ENCODE assay signal across 1 cellular context in genomic region chr19:56403764-56404704, GRCh38.
TF ChIP-seq lines count a peak whose summit lies in the region.

Gene ZNF583, plus strand, starts transcription at chr19:56404332. Its CDS starts 2,783 bp downstream, at chr19:56407115.

TF ChIP-seq in HepG2, 621 proteins besides CTCF, POLR2A, EP300 and RAD21 (continued from another document and continues in another):
- TF ChIP-seq, protein P1, sequence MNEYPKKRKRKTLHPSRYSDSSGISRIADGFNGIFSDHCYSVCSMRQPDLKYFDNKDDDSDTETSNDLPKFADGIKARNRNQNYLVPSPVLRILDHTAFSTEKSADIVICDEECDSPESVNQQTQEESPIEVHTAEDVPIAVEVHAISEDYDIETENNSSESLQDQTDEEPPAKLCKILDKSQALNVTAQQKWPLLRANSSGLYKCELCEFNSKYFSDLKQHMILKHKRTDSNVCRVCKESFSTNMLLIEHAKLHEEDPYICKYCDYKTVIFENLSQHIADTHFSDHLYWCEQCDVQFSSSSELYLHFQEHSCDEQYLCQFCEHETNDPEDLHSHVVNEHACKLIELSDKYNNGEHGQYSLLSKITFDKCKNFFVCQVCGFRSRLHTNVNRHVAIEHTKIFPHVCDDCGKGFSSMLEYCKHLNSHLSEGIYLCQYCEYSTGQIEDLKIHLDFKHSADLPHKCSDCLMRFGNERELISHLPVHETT (CRISPR knock-in tag; conservative IDR thresholded peaks at IDR 0.05): no peak
- TF ChIP-seq THAP11 (CRISPR knock-in tag; IDR thresholded peaks at IDR 0.05): peak; percentile 98
- peak; percentile 53; the same call in 1 of the 2 replicates for TF ChIP-seq SALL1 (CRISPR knock-in tag; IDR thresholded peaks at IDR 0.05)
- TF ChIP-seq HCFC1 (IDR thresholded peaks at IDR 0.05; ENCODE audit: low read depth, low read length): peak; percentile 81
- no peak for TF ChIP-seq NBN (conservative IDR thresholded peaks at IDR 0.05)
- TF ChIP-seq ELF3 (CRISPR knock-in tag; IDR thresholded peaks at IDR 0.05): 0 out of 2 replicates have a peak, but pooled peaks have one; percentile 20
- TF ChIP-seq ATF7-NPFF (CRISPR knock-in tag; IDR thresholded peaks at IDR 0.05; ENCODE audit: low read depth): 0 out of 2 replicates have a peak, but pooled peaks have one; percentile 28
- TF ChIP-seq ZNF432 (CRISPR knock-in tag; IDR thresholded peaks at IDR 0.05; ENCODE audit: borderline replicate concordance): no peak
- no peak for TF ChIP-seq ZNF326 (CRISPR knock-in tag; IDR thresholded peaks at IDR 0.05; ENCODE audit: borderline replicate concordance)
- peak; percentile 40 for TF ChIP-seq CBX1 (IDR thresholded peaks at IDR 0.05; ENCODE audit: low read depth)
- TF ChIP-seq THAP7 (CRISPR knock-in tag; IDR thresholded peaks at IDR 0.05): 0 out of 2 replicates have a peak, but pooled peaks have one; percentile 26
- TF ChIP-seq CERS6 (CRISPR knock-in tag; IDR thresholded peaks at IDR 0.05): 0 out of 2 replicates have a peak, but pooled peaks have one; percentile 15
- no peak for TF ChIP-seq ZNF138 (CRISPR knock-in tag; IDR thresholded peaks at IDR 0.05; ENCODE audit: low read depth)
- TF ChIP-seq CAMTA2 (CRISPR knock-in tag; IDR thresholded peaks at IDR 0.05; ENCODE audit: borderline replicate concordance): 0 out of 2 replicates have a peak, but pooled peaks have one; percentile 71
- no peak for TF ChIP-seq ZNF7 (CRISPR knock-in tag; IDR thresholded peaks at IDR 0.05)
- TF ChIP-seq SNAPC4 (CRISPR knock-in tag; IDR thresholded peaks at IDR 0.05): 0 out of 2 replicates have a peak, but pooled peaks have one; percentile 75
- TF ChIP-seq ATAD3A (CRISPR knock-in tag; IDR thresholded peaks at IDR 0.05): no peak
- peak; percentile 72; the same call in 1 of the 2 replicates for TF ChIP-seq MAX (IDR thresholded peaks at IDR 0.05)
- TF ChIP-seq BRCA1 (CRISPR knock-in tag; IDR thresholded peaks at IDR 0.05): 0 out of 2 replicates have a peak, but pooled peaks have one; percentile 42
- TF ChIP-seq SRSF1 (optimal IDR thresholded peaks at IDR 0.05; ENCODE audit: low read depth, low read length): no peak
- 0 out of 2 replicates have a peak, but pooled peaks have one; percentile 20 for TF ChIP-seq ZNF646 (CRISPR knock-in tag; IDR thresholded peaks at IDR 0.05)
- no peak for TF ChIP-seq GABPA (IDR thresholded peaks at IDR 0.05; ENCODE audit: low read depth, low read length)
- TF ChIP-seq GABPA (CRISPR knock-in tag; IDR thresholded peaks at IDR 0.05; ENCODE audit: low read depth): peak; percentile 41
- TF ChIP-seq ZNF503 (CRISPR knock-in tag; IDR thresholded peaks at IDR 0.05): 0 out of 2 replicates have a peak, but pooled peaks have one; percentile 25
- peak; percentile 28 for TF ChIP-seq CREM (IDR thresholded peaks at IDR 0.05)
- TF ChIP-seq CREM (CRISPR knock-in tag; IDR thresholded peaks at IDR 0.05): no peak
- TF ChIP-seq ZNF407 (CRISPR knock-in tag; IDR thresholded peaks at IDR 0.05; ENCODE audit: not compliant biosample characterization): no peak
- 0 out of 2 replicates have a peak, but pooled peaks have one; percentile 22 for TF ChIP-seq MEIS1 (CRISPR knock-in tag; IDR thresholded peaks at IDR 0.05; ENCODE audit: borderline replicate concordance)
